9 cellular contexts compared by ENCODE assay signal in the genomic region with DNA sequence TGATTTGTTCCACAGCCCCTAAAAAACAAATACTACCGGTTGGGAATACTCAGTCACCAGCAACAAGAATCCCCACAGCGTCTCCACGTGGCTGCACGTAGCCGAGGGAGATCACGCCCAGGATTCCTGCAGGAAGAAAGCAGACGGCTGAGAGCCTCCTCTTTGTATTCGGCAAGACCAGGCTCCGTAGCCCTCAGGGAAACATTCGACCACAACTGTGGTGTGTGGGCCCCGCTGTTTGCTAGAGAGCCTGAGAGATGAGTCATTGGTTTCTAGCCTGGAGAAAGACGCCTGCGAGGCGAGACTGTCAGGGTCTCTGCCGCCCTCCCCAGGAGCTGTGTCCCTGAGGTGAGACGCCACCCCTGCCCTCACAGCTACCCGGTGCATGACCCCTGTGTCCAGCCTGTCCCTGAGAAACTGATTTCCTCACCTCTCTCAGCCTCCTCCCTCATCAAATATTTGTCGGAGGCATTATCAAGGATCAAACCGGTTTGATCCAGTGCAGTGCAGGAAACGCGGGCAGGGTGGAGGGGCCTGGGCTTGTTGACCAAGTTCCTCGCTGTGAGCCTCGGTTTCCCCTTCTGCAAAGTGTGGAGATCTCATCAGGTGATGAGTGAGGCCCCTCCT. TPM values are rescaled to one million over a fixed set of nuclear protein-coding genes. Genes with fewer than 3 reads are reported as not detected.
A peak's percentile ranks its signal among the peaks of the same experiment; 100 is the strongest.
DNase-seq lines count a peak whose midpoint lies in the region; ATAC-seq lines count a peak whose summit lies in the region.
"Had no signal": no experiment of that assay in that cellular context is flagged by ENCODE, and none has a peak within 500 bp of the region (broad histone marks: within the 10 kb centered on the region; RNA-seq: fewer than 3 reads in every experiment).

No MANE protein-coding gene starts in this region.

- ATAC-seq in HG03354 (IDR thresholded peaks at IDR 0.05; ENCODE audit: poor library complexity, severe bottlenecking, unreplicated experiment) (peak; percentile 84), T-helper 17 cell (peak; percentile 82)
- ATAC-seq in activated naive CD8-positive, alpha-beta T cell treated with anti-CD3 and anti-CD28 coated beads, Interleukin-2, amount 50 U/mL, for 24 hours, result peak; percentile 95

- no peaks in the 10 kb centered on the region for H3K36me3 Mint-ChIP-seq in T-helper 17 cell (ENCODE audit: low read depth)
- H3K36me3 Mint-ChIP-seq in activated naive CD8-positive, alpha-beta T cell treated with anti-CD3 and anti-CD28 coated beads, Interleukin-2, amount 50 U/mL, for 24 hours (ENCODE audit: low read depth), result no peaks in the 10 kb centered on the region

- no peaks in the 10 kb centered on the region for H3K27me3 Mint-ChIP-seq in T-helper 17 cell
- H3K27me3 Mint-ChIP-seq in activated naive CD8-positive, alpha-beta T cell treated with anti-CD3 and anti-CD28 coated beads, Interleukin-2, amount 50 U/mL, for 24 hours, result no peaks in the 10 kb centered on the region

- no peaks in the 10 kb centered on the region for H3K9me3 ChIP-seq in T-helper 17 cell (ENCODE audit: control insufficient read depth, low read length, poor library complexity, severe bottlenecking)

- H3K4me3 Mint-ChIP-seq in T-helper 17 cell, result peak overlapping the region; percentile 96
- peak overlapping the region; percentile 59 for H3K4me3 Mint-ChIP-seq in activated naive CD8-positive, alpha-beta T cell treated with anti-CD3 and anti-CD28 coated beads, Interleukin-2, amount 50 U/mL, for 24 hours
- H3K4me3 Mint-ChIP-seq: B cell had no signal

- peak; percentile 1 for DNase-seq in DMS79 treated with DMSO at 0.1 percent for 48 hours (lab: John Stamatoyannopoulos, UW)
- no peak for DNase-seq in DMS79 (lab: John Stamatoyannopoulos, UW)
- DNase-seq in T-helper 17 cell, result peak; percentile 40 to 65 (median 50)
- DNase-seq in activated naive CD8-positive, alpha-beta T cell treated with anti-CD3 and anti-CD28 coated beads, Interleukin-2, amount 50 U/mL, for 24 hours, result peak; percentile 76
- DNase-seq in islet precursor cell, result peak; percentile 99
- peak; percentile 57 to 71 for DNase-seq in stimulated activated CD4-positive, alpha-beta T cell treated with anti-CD3 and anti-CD28 coated beads, Interleukin-4, amount 100 ng/mL, for 4 hours
- no peak for DNase-seq in DMS114 treated with DMSO at 0.1 percent for 48 hours (lab: John Stamatoyannopoulos, UW; ENCODE audit: unreplicated experiment)

- H3K9me3 Mint-ChIP-seq in activated naive CD8-positive, alpha-beta T cell treated with anti-CD3 and anti-CD28 coated beads, Interleukin-2, amount 50 U/mL, for 24 hours, result no peaks in the 10 kb centered on the region

- H3K27ac Mint-ChIP-seq in T-helper 17 cell, result peak overlapping the region; percentile 99
- peak overlapping the region; percentile 79 for H3K27ac Mint-ChIP-seq in activated naive CD8-positive, alpha-beta T cell treated with anti-CD3 and anti-CD28 coated beads, Interleukin-2, amount 50 U/mL, for 24 hours
- H3K27ac Mint-ChIP-seq: B cell had no signal

- H3K4me1 Mint-ChIP-seq in T-helper 17 cell, result peaks cover 55% of the 10 kb centered on the region
- H3K4me1 Mint-ChIP-seq in activated naive CD8-positive, alpha-beta T cell treated with anti-CD3 and anti-CD28 coated beads, Interleukin-2, amount 50 U/mL, for 24 hours, result peaks cover 57% of the 10 kb centered on the region
- H3K4me1 Mint-ChIP-seq: B cell had no signal

RNA-seq across cellular contexts. Expression of a gene that starts 4.7 kb away (rescaled TPM):
- total RNA-seq in T-helper 17 cell, result 1 to 10 TPM; 2.1 to 3.8 TPM
- total RNA-seq: B cell had no signal

RNA-seq across cellular contexts. Expression of a gene that starts 20.7 kb away (rescaled TPM):
- 10 to 100 TPM; 29.3 to 33.0 TPM for total RNA-seq in T-helper 17 cell

RNA-seq across cellular contexts. Expression of a gene that starts 27.0 kb away (rescaled TPM):
- 10 to 100 TPM; 19.2 to 20.8 TPM for total RNA-seq in T-helper 17 cell

RNA-seq across cellular contexts. Expression of a gene that starts 48.5 kb away (rescaled TPM):
- total RNA-seq in T-helper 17 cell, result 100 to 1,000 TPM; 158 to 163 TPM

Comparison
In these comparisons a context has a peak if more than half of its experiments do, and no peak if none do; other contexts are left out.
1. DNase-seq: peak in DMS79 treated with DMSO at 0.1 percent for 48 hours (single experiment), T-helper 17 cell (3 of 3), activated naive CD8-positive, alpha-beta T cell treated with anti-CD3 and anti-CD28 coated beads, Interleukin-2, amount 50 U/mL, for 24 hours (single experiment), islet precursor cell (single experiment) and stimulated activated CD4-positive, alpha-beta T cell treated with anti-CD3 and anti-CD28 coated beads, Interleukin-4, amount 100 ng/mL, for 4 hours (2 of 2); none in DMS79 (single experiment) and DMS114 treated with DMSO at 0.1 percent for 48 hours (single experiment).
2. Peak in every context shown above with its lines, with median percentiles within 50 percentile points of each other: ATAC-seq.